In the genomic region with DNA sequence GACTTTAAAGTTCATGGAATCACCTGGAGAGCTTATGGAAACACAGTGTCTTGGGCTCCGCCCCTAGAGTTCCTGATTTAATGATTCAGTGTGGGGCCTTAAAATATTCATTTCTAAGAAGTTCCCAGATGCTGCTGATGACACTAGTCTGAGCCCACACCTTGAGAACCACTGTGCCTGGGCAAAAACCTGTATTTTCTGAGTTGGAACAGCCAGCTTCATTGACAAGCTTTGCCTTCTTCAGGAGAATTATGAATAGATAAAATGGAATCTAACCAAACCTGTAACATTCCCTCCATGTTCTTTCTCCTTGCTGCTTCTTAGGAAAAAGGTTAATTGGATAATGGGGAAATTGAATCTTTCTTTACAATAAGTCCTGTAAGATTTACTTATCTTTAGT, we compare ENCODE assay signal across 1 cellular context.
TF ChIP-seq lines count a peak whose summit lies in the region.

No MANE protein-coding gene starts in this region.

TF ChIP-seq in GM23338, 12 proteins besides CTCF, POLR2A, EP300 and RAD21 (continued from another document):
- TF ChIP-seq, protein P1, sequence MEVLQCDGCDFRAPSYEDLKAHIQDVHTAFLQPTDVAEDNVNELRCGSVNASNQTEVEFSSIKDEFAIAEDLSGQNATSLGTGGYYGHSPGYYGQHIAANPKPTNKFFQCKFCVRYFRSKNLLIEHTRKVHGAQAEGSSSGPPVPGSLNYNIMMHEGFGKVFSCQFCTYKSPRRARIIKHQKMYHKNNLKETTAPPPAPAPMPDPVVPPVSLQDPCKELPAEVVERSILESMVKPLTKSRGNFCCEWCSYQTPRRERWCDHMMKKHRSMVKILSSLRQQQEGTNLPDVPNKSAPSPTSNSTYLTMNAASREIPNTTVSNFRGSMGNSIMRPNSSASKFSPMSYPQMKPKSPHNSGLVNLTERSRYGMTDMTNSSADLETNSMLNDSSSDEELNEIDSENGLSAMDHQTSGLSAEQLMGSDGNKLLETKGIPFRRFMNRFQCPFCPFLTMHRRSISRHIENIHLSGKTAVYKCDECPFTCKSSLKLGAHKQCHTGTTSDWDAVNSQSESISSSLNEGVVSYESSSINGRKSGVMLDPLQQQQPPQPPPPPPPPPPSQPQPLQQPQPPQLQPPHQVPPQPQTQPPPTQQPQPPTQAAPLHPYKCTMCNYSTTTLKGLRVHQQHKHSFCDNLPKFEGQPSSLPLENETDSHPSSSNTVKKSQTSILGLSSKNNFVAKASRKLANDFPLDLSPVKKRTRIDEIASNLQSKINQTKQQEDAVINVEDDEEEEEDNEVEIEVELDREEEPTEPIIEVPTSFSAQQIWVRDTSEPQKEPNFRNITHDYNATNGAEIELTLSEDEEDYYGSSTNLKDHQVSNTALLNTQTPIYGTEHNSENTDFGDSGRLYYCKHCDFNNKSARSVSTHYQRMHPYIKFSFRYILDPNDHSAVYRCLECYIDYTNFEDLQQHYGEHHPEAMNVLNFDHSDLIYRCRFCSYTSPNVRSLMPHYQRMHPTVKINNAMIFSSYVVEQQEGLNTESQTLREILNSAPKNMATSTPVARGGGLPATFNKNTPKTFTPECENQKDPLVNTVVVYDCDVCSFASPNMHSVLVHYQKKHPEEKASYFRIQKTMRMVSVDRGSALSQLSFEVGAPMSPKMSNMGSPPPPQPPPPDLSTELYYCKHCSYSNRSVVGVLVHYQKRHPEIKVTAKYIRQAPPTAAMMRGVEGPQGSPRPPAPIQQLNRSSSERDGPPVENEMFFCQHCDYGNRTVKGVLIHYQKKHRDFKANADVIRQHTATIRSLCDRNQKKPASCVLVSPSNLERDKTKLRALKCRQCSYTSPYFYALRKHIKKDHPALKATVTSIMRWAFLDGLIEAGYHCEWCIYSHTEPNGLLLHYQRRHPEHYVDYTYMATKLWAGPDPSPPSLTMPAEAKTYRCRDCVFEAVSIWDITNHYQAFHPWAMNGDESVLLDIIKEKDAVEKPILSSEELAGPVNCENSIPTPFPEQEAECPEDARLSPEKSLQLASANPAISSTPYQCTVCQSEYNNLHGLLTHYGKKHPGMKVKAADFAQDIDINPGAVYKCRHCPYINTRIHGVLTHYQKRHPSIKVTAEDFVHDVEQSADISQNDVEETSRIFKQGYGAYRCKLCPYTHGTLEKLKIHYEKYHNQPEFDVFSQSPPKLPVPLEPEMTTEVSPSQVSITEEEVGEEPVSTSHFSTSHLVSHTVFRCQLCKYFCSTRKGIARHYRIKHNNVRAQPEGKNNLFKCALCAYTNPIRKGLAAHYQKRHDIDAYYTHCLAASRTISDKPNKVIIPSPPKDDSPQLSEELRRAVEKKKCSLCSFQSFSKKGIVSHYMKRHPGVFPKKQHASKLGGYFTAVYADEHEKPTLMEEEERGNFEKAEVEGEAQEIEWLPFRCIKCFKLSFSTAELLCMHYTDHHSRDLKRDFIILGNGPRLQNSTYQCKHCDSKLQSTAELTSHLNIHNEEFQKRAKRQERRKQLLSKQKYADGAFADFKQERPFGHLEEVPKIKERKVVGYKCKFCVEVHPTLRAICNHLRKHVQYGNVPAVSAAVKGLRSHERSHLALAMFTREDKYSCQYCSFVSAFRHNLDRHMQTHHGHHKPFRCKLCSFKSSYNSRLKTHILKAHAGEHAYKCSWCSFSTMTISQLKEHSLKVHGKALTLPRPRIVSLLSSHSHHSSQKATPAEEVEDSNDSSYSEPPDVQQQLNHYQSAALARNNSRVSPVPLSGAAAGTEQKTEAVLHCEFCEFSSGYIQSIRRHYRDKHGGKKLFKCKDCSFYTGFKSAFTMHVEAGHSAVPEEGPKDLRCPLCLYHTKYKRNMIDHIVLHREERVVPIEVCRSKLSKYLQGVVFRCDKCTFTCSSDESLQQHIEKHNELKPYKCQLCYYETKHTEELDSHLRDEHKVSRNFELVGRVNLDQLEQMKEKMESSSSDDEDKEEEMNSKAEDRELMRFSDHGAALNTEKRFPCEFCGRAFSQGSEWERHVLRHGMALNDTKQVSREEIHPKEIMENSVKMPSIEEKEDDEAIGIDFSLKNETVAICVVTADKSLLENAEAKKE (CRISPR knock-in tag; IDR thresholded peaks at IDR 0.05) = no peak
- TF ChIP-seq EZH2 (IDR thresholded peaks at IDR 0.05; ENCODE audit: low read depth, unreplicated experiment) (no peak), POLR2AphosphoS5 (IDR thresholded peaks at IDR 0.05; ENCODE audit: low read depth) (no peak), EZH2phosphoT487 (IDR thresholded peaks at IDR 0.05; ENCODE audit: unreplicated experiment) (no peak), NANOG (IDR thresholded peaks at IDR 0.05; ENCODE audit: borderline replicate concordance) (no peak)
- TF ChIP-seq, protein P2, sequence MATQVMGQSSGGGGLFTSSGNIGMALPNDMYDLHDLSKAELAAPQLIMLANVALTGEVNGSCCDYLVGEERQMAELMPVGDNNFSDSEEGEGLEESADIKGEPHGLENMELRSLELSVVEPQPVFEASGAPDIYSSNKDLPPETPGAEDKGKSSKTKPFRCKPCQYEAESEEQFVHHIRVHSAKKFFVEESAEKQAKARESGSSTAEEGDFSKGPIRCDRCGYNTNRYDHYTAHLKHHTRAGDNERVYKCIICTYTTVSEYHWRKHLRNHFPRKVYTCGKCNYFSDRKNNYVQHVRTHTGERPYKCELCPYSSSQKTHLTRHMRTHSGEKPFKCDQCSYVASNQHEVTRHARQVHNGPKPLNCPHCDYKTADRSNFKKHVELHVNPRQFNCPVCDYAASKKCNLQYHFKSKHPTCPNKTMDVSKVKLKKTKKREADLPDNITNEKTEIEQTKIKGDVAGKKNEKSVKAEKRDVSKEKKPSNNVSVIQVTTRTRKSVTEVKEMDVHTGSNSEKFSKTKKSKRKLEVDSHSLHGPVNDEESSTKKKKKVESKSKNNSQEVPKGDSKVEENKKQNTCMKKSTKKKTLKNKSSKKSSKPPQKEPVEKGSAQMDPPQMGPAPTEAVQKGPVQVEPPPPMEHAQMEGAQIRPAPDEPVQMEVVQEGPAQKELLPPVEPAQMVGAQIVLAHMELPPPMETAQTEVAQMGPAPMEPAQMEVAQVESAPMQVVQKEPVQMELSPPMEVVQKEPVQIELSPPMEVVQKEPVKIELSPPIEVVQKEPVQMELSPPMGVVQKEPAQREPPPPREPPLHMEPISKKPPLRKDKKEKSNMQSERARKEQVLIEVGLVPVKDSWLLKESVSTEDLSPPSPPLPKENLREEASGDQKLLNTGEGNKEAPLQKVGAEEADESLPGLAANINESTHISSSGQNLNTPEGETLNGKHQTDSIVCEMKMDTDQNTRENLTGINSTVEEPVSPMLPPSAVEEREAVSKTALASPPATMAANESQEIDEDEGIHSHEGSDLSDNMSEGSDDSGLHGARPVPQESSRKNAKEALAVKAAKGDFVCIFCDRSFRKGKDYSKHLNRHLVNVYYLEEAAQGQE (IDR thresholded peaks at IDR 0.05; ENCODE audit: unreplicated experiment) = no peak
TF ChIP-seq in GM23338: peak in this region for 0.
